Comparison of ENCODE assay signal across 1 cellular context in genomic region chr11:66288866-66289547, GRCh38.
TF ChIP-seq lines count a peak whose summit lies in the region.

TSS of gene YIF1A (minus strand) at chr11:66289143. CDS start at chr11:66288985, 158 bp downstream.

TF ChIP-seq in K562, 482 proteins besides CTCF, POLR2A, EP300 and RAD21 (continued from another document and continues in another):
- TF ChIP-seq MNT (conservative IDR thresholded peaks at IDR 0.05) (peak; percentile 57 to 87; a peak in 2 of 4 replicates), SMARCA5 (IDR thresholded peaks at IDR 0.05) (no peak), PHF20 (IDR thresholded peaks at IDR 0.05; ENCODE audit: partially characterized antibody) (peak; percentile 69), PRPF4 (IDR thresholded peaks at IDR 0.05; ENCODE audit: insufficient read depth, low read depth, low read length, poor library complexity, severe bottlenecking) (no peak), SMAD4 (CRISPR knock-in tag; conservative IDR thresholded peaks at IDR 0.05) (peak; percentile 86), ZBTB49 (CRISPR knock-in tag; IDR thresholded peaks at IDR 0.05; ENCODE audit: borderline replicate concordance) (no peak), MAFF (IDR thresholded peaks at IDR 0.05; ENCODE audit: low read length) (no peak), THAP12 (CRISPR knock-in tag; IDR thresholded peaks at IDR 0.05) (peak; percentile 65), GATAD2A (IDR thresholded peaks at IDR 0.05) (no peak), SETDB1 (IDR thresholded peaks at IDR 0.05; ENCODE audit: low read length) (no peak), IRF2 (CRISPR knock-in tag; IDR thresholded peaks at IDR 0.05) (no peak), ZBTB5 (IDR thresholded peaks at IDR 0.05) (no peak), ZNF232 (CRISPR knock-in tag; IDR thresholded peaks at IDR 0.05) (no peak), ZC3H11A (IDR thresholded peaks at IDR 0.05; ENCODE audit: low read depth, low read length) (no peak), HLTF (IDR thresholded peaks at IDR 0.05) (no peak), PHTF2 (CRISPR knock-in tag; IDR thresholded peaks at IDR 0.05) (no peak), ZNF583 (CRISPR knock-in tag; IDR thresholded peaks at IDR 0.05) (no peak; the same call in 1 of the 2 replicates), GTF3C2 (IDR thresholded peaks at IDR 0.05; ENCODE audit: borderline replicate concordance, extremely low read depth, insufficient read length) (no peak), MAFK (IDR thresholded peaks at IDR 0.05; ENCODE audit: low read length) (no peak), USF2 (CRISPR knock-in tag; IDR thresholded peaks at IDR 0.05) (no peak), TEAD4 (IDR thresholded peaks at IDR 0.05; ENCODE audit: low read length) (no peak), TEAD4 (CRISPR knock-in tag; IDR thresholded peaks at IDR 0.05; ENCODE audit: borderline replicate concordance) (no peak), ZNF140 (CRISPR knock-in tag; IDR thresholded peaks at IDR 0.05) (no peak), BCL6 (CRISPR knock-in tag; IDR thresholded peaks at IDR 0.05) (no peak), FOXK2 (conservative IDR thresholded peaks at IDR 0.05 in 1 of 2, IDR thresholded peaks at IDR 0.05 in 1 of 2; ENCODE audit: low read depth in 2 of 2) (peak; percentile 78 to 79), MXI1 (IDR thresholded peaks at IDR 0.05; ENCODE audit: low read depth, low read length) (no peak), RB1 (IDR thresholded peaks at IDR 0.05; ENCODE audit: low read depth) (peak; percentile 93), HSF4 (CRISPR knock-in tag; IDR thresholded peaks at IDR 0.05; ENCODE audit: borderline replicate concordance) (no peak), ZNF282 (CRISPR knock-in tag; IDR thresholded peaks at IDR 0.05) (0 out of 2 replicates have a peak, but pooled peaks have one; percentile 49), KLF10 (CRISPR knock-in tag; IDR thresholded peaks at IDR 0.05) (no peak), TFAM (CRISPR knock-in tag; conservative IDR thresholded peaks at IDR 0.05) (no peak), HNRNPL (IDR thresholded peaks at IDR 0.05; ENCODE audit: low read depth, low read length) (no peak), FUS (optimal IDR thresholded peaks at IDR 0.05; ENCODE audit: low read depth, low read length) (no peak), ZNF57 (CRISPR knock-in tag; IDR thresholded peaks at IDR 0.05) (no peak), ZBTB7A (IDR thresholded peaks at IDR 0.05; ENCODE audit: borderline replicate concordance, control insufficient read depth, low read depth, low read length) (peak; percentile 57; the same call in 1 of the 2 replicates), KLF16 (IDR thresholded peaks at IDR 0.05) (no peak), CBX8 (IDR thresholded peaks at IDR 0.05; ENCODE audit: borderline replicate concordance, extremely low read depth, low read depth, low read length, poor library complexity, severe bottlenecking) (no peak), ZFPM2 (CRISPR knock-in tag; IDR thresholded peaks at IDR 0.05) (no peak), RNF219 (CRISPR knock-in tag; IDR thresholded peaks at IDR 0.05) (no peak), SMARCC2 (IDR thresholded peaks at IDR 0.05; ENCODE audit: low read depth) (no peak), ZNF766 (CRISPR knock-in tag; conservative IDR thresholded peaks at IDR 0.05) (no peak; the same call in 1 of the 2 replicates), ZBED1 (IDR thresholded peaks at IDR 0.05) (no peak), PCBP1 (IDR thresholded peaks at IDR 0.05; ENCODE audit: low read depth, low read length, poor library complexity, severe bottlenecking) (no peak), ZNF197 (CRISPR knock-in tag; IDR thresholded peaks at IDR 0.05; ENCODE audit: low read depth) (no peak), FOSL1 (tag; conservative IDR thresholded peaks at IDR 0.05) (peak; percentile 46; the same call in 1 of the 2 replicates), CBX5 (IDR thresholded peaks at IDR 0.05; ENCODE audit: borderline replicate concordance, low read depth) (no peak), STAT5A (IDR thresholded peaks at IDR 0.05; ENCODE audit: borderline replicate concordance, low read length) (no peak), BHLHE40 (IDR thresholded peaks at IDR 0.05; ENCODE audit: low read length) (no peak), ARID2 (IDR thresholded peaks at IDR 0.05) (no peak), SOX6 (IDR thresholded peaks at IDR 0.05) (peak; percentile 19; the same call in 1 of the 2 replicates), BRD4 (IDR thresholded peaks at IDR 0.05) (no peak; the same call in 1 of the 2 replicates), ZNF41 (CRISPR knock-in tag; conservative IDR thresholded peaks at IDR 0.05) (no peak), TAF9B (IDR thresholded peaks at IDR 0.05; ENCODE audit: partially characterized antibody) (no peak), RFX1 (IDR thresholded peaks at IDR 0.05) (no peak), ZKSCAN3 (CRISPR knock-in tag; IDR thresholded peaks at IDR 0.05) (no peak), BCLAF1 (IDR thresholded peaks at IDR 0.05; ENCODE audit: borderline replicate concordance in 1 of 2, control insufficient read depth in 1 of 2, low read depth in 2 of 2, low read length in 1 of 2) (no peak), DDX20 (tag; IDR thresholded peaks at IDR 0.05; ENCODE audit: low read depth) (no peak)
